Comparison of ENCODE assay signal across 11 cellular contexts in the genomic region with DNA sequence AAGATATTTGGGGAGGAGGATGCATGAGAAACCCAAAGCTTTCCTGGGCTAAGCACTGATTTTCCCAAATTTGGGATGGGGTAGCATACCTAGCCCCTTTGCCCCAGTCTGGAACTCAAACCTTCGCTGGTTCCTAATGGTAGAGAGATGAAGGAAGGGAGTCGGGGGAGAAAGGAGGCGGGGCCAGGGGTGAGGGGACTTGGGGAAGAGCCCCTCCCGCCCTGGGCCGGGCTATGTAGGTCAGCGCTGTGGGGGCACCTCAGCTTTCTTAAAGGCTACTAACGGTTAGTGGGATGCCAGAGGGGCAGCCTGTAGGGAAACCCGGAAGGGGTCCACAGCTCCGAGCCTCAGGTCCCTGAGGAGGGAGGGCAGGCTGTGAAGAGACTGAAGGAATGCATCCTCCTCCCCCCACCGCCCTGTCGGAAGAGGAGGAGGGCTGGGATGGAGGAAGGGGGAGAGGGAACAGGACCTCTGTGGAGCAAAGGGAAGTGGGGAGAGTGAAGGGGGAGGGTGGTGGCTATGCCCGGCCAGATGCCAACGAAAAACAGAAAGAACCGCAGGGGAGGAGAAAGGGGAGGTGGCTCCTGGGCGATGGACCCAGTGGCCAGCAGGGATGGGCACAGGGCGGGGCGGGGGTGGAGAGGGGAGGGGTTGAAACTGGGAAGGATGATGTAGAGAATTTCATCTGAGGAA. TPM values are rescaled to one million over a fixed set of nuclear protein-coding genes. Genes with fewer than 3 reads are reported as not detected.
DNase-seq lines count a peak whose midpoint lies in the region; ATAC-seq, FAIRE-seq and TF ChIP-seq lines count a peak whose summit lies in the region.
"Had no signal": no experiment of that assay in that cellular context is flagged by ENCODE, and none has a peak within 500 bp of the region (broad histone marks: within the 10 kb centered on the region; RNA-seq: fewer than 3 reads in every experiment).

No MANE protein-coding gene starts in this region.

- DNase-seq in MG63 = peak; percentile 1
- no peak for DNase-seq in coronary artery (ENCODE audit: low spot score)
- DNase-seq in kidney = peak; percentile 60
- DNase-seq in stimulated activated CD4-positive, alpha-beta T cell treated with anti-CD3 and anti-CD28 coated beads, Interleukin-15, amount 100 ng/mL, for 24 hours = no peak
- DNase-seq in COR-L47 (lab: John Stamatoyannopoulos, UW) = no peak

- H3K36me3 ChIP-seq in MG63 (no peaks in the 10 kb centered on the region), kidney (ENCODE audit: control insufficient read depth in 1 of 2, insufficient read depth in 2 of 2, low read length in 2 of 2) (no peaks in the 10 kb centered on the region), stomach smooth muscle (ENCODE audit: control insufficient read depth in 2 of 2, insufficient read depth in 2 of 2, low read length in 2 of 2) (no peaks in the 10 kb centered on the region)

- H3K27me3 ChIP-seq in MG63 (peaks cover 47% of the 10 kb centered on the region), stomach smooth muscle (ENCODE audit: control insufficient read depth in 1 of 2, insufficient read depth in 2 of 2, low read length in 2 of 2) (peaks cover 24 to 42% of the 10 kb centered on the region in 2 donors)

- H3K9me3 ChIP-seq in MG63 (no peaks in the 10 kb centered on the region), kidney (ENCODE audit: control insufficient read depth in 1 of 2, low read length in 2 of 2) (no peaks in the 10 kb centered on the region), stomach smooth muscle (ENCODE audit: control insufficient read depth in 2 of 2, low read length in 2 of 2) (no peaks in the 10 kb centered on the region)

- H3K9ac ChIP-seq in kidney (ENCODE audit: low read length in 2 of 2) = no peak overlapping the region
- no peak overlapping the region for H3K9ac ChIP-seq in stomach smooth muscle (ENCODE audit: low read length in 2 of 2)

- ATAC-seq in HG02759 (IDR thresholded peaks at IDR 0.05; ENCODE audit: unreplicated experiment) = no peak
- no peak for ATAC-seq in GM18520 (IDR thresholded peaks at IDR 0.05; ENCODE audit: unreplicated experiment)
- ATAC-seq: K562 had no signal

- TF ChIP-seq CTCF in coronary artery (IDR thresholded peaks at IDR 0.05) = no peak
- no peak for TF ChIP-seq CTCF in kidney (IDR thresholded peaks at IDR 0.05; ENCODE audit: borderline replicate concordance, extremely low read depth, insufficient read depth)

- no peaks in the 10 kb centered on the region for H3K4me1 ChIP-seq in kidney (ENCODE audit: control insufficient read depth in 1 of 2, insufficient read depth in 1 of 2, low read depth in 1 of 2, low read length in 2 of 2)
- H3K4me1 ChIP-seq in stomach smooth muscle (ENCODE audit: control insufficient read depth, insufficient read depth, low read length) = peaks cover 12% of the 10 kb centered on the region

- intact Hi-C loops in kidney (cut with DNase I) = no loop called here

- H3K4me3 ChIP-seq in MG63 (no peak overlapping the region), coronary artery (peak overlapping the region; percentile 56), kidney (ENCODE audit: low read length in 2 of 2) (no peak overlapping the region), stomach smooth muscle (ENCODE audit: low read length in 2 of 2) (peak overlapping the region; percentile 65 to 66)
- H3K4me3 ChIP-seq: K562 had no signal

- no peak for FAIRE-seq in kidney (lab: Jason Lieb, UNC)
- FAIRE-seq: K562 had no signal

- H3K27ac ChIP-seq in coronary artery = peak overlapping the region in 1 of 2 donors; percentile 3
- H3K27ac ChIP-seq in kidney (ENCODE audit: low read depth in 2 of 2, low read length in 2 of 2) = no peak overlapping the region
- no peak overlapping the region for H3K27ac ChIP-seq in stomach smooth muscle (ENCODE audit: low read length)

RNA-seq across cellular contexts. Expression of a gene that starts 1.3 kb away (rescaled TPM):
- total RNA-seq in MG63 (2014; rRNA removed; shearing (Covaris generic); ENCODE audit: low replicate concordance) = not detected in 2 replicates
- total RNA-seq in kidney = 25.8 TPM
- 0.56 TPM for polyA plus RNA-seq in kidney (ENCODE audit: insufficient read depth, low read depth, low replicate concordance)
- total RNA-seq: activated T-helper 2 cell treated with anti-CD3 and anti-CD28 coated beads, Interferon-gamma antibody, Interleukin-2, Interleukin-4, amounts not matched to agents 10 μg/mL and 5 μg/mL and 100 μg/mL, durations not matched to agents 14 hours and 24 hours and 36 hours; epithelial cell of proximal tubule; K562 had no signal

RNA-seq across cellular contexts. Expression of a gene that starts 31.9 kb away (rescaled TPM):
- not detected in 2 replicates for total RNA-seq in MG63 (2014; rRNA removed; shearing (Covaris generic); ENCODE audit: low replicate concordance)
- 142 TPM for total RNA-seq in kidney
- 3.4 TPM for polyA plus RNA-seq in kidney (ENCODE audit: insufficient read depth, low read depth, low replicate concordance)
- total RNA-seq: activated T-helper 2 cell treated with anti-CD3 and anti-CD28 coated beads, Interferon-gamma antibody, Interleukin-2, Interleukin-4, amounts not matched to agents 10 μg/mL and 5 μg/mL and 100 μg/mL, durations not matched to agents 14 hours and 24 hours and 36 hours; epithelial cell of proximal tubule had no signal

Comparison
In these comparisons a context has a peak if more than half of its experiments do, and no peak if none do; other contexts are left out.
1. DNase-seq: peak in MG63 (single experiment) and kidney (single experiment); none in coronary artery (single experiment), stimulated activated CD4-positive, alpha-beta T cell treated with anti-CD3 and anti-CD28 coated beads, Interleukin-15, amount 100 ng/mL, for 24 hours (single experiment) and COR-L47 (single experiment).
2. H3K4me3 ChIP-seq: peak in coronary artery (single experiment) and stomach smooth muscle (2 of 2); none in MG63 (single experiment) and kidney (0 of 2).
3. RNA of a gene that starts 1.3 kb away (total RNA-seq): 25.8 TPM in kidney (single experiment); not detected in MG63; every median in the first group is over 10 times any median in the second.
4. RNA of a gene that starts 31.9 kb away (total RNA-seq): 142 TPM in kidney (single experiment); not detected in MG63; every median in the first group is over 100 times any median in the second.